In the genomic region with DNA sequence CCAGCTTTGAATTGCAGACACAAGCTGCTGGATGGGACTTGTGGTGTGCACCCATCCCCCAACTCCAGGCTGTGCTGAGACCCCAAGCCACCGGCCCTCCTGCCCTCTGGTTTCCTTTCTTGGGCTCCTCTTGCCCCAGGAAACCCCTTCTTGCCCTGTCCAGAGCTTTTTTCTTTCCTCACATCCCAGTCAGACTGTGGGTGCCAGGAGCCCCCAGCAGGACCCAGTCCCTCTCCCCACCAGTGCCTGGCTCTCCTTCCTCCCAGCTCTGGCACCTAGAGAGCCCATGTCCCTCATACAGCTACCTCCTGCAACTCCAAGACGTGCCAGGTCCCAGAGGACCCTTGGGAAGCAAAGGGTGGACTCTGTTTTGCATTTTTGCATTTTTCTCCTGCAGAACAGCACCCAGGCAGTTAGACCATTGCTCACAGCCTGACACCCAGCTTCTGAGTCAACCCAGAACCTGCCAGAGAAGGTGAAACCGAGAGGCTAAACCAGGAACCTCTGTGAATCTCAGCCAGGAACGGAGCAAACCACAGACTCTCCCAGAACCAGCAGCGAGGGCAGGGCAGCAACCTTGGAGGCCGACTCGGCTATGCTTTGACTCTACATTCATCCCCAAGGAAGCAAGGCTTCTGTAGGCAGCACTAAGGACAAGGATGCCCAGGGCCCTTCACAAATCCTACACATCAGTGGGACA, we compare ENCODE assay signal across 8 cellular contexts.
DNase-seq lines count a peak whose midpoint lies in the region; ATAC-seq lines count a peak whose summit lies in the region.

No MANE protein-coding gene starts in this region.

- DNase-seq in activated T-cell treated with anti-CD3 and anti-CD28 coated beads, Interleukin-2, amount 50 U/mL, for 48 hours = peak; percentile 67 to 72
- peak; percentile 63 for DNase-seq in stimulated activated CD4-positive, alpha-beta T cell treated with anti-CD3 and anti-CD28 coated beads, Interleukin-1b, Interleukin-23, amount 100 ng/mL, for 48 hours
- DNase-seq in D341Med (ENCODE audit: low spot score) = no peak
- no peak for DNase-seq in SKM-1 (lab: John Stamatoyannopoulos, UW; ENCODE audit: unreplicated experiment)
- DNase-seq in NCI-H1417 (lab: John Stamatoyannopoulos, UW) = no peak

- ATAC-seq in GM18873 (IDR thresholded peaks at IDR 0.05; ENCODE audit: low FRiP score, unreplicated experiment) = peak; percentile 85
- peak; percentile 56 for ATAC-seq in HG02678 (IDR thresholded peaks at IDR 0.05; ENCODE audit: unreplicated experiment)
- ATAC-seq in GM18858 (IDR thresholded peaks at IDR 0.05; ENCODE audit: unreplicated experiment) = no peak

Comparison
In these comparisons a context has a peak if more than half of its experiments do, and no peak if none do; other contexts are left out.
1. DNase-seq: peak in activated T-cell treated with anti-CD3 and anti-CD28 coated beads, Interleukin-2, amount 50 U/mL, for 48 hours (2 of 2) and stimulated activated CD4-positive, alpha-beta T cell treated with anti-CD3 and anti-CD28 coated beads, Interleukin-1b, Interleukin-23, amount 100 ng/mL, for 48 hours (single experiment); none in D341Med (single experiment), SKM-1 (single experiment) and NCI-H1417 (0 of 3).